In the genomic region with DNA sequence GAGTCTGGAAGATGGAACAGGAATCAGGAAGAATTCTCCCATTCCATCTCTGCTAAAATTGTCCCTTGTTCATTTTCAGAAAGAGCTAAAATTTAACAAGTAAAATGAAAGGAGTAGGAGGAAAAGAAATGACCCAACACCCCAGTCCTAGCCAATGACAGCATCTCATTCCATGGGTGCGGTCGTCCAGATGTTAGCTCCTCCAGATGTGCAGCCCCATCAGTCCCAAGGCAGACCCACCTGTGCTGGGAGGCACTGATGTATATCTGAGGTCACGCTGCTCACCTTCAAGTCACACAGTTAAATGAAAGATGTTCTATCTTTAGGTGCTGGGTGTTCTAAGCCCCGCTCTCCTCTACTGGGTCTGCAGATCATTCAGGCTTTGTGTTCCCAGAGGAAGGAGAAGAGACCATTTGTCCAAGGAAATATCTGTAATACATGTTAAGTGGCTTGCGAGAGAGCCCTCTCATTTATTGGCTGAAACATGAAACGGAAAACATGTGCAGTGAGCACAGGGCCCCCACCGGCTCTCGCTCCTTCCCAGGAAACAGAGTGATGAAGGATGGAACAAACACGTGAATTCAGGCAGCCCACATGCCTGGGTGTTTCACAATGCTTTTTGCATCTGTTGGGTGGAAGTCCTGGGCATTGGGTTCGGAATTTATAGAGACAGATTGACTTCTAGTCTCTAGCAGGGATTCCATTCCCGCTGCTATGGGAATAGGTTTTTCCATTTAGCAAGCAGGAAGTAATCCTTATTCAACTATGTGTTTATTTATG, we compare ENCODE assay signal across 19 cellular contexts.
DNase-seq lines count a peak whose midpoint lies in the region; TF ChIP-seq lines count a peak whose summit lies in the region.
"Had no signal": no experiment of that assay in that cellular context is flagged by ENCODE, and none has a peak within 500 bp of the region (broad histone marks: within the 10 kb centered on the region; RNA-seq: fewer than 3 reads in every experiment).

No MANE protein-coding gene starts in this region.

- no peak for TF ChIP-seq CTCF in fibroblast of villous mesenchyme (IDR thresholded peaks at IDR 0.05; ENCODE audit: insufficient read depth, low read depth, low read length)

- H3K4me3 ChIP-seq in fibroblast of villous mesenchyme (ENCODE audit: low read depth, low read length) = no peak overlapping the region
- H3K4me3 ChIP-seq: coronary artery, SK-N-MC had no signal

- DNase-seq in AG08395 (ENCODE audit: low spot score) (peak; percentile 48), RPMI7951 (ENCODE audit: low read depth) (peak; percentile 17), fibroblast of villous mesenchyme (ENCODE audit: low read depth) (peak; percentile 59), occipital lobe (lab: John Stamatoyannopoulos, UW) (peak; percentile 25), NCI-H345 (lab: John Stamatoyannopoulos, UW) (no peak), NCI-H1930 (lab: John Stamatoyannopoulos, UW) (no peak), hippocampal formation (lab: John Stamatoyannopoulos, UW) (no peak)
- no peak for DNase-seq in activated effector memory CD4-positive, alpha-beta T cell treated with anti-CD3 and anti-CD28 coated beads, Interleukin-2, amount 50 U/mL, for 16 hours
- DNase-seq: activated CD8-positive, alpha-beta T cell treated with anti-CD3 and anti-CD28 coated beads, Interleukin-2, amount 10 ng/mL, durations not matched to agents 7 days and 5 days; activated T-cell treated with anti-CD3 and anti-CD28 coated beads, Interleukin-2, amount 50 U/mL, for 4 hours; CD4-positive, alpha-beta memory T cell; DMS153; H9; NCI-H1694; NCI-H2227 treated with DMSO at 0.1 percent for 48 hours; stimulated activated CD4-positive, alpha-beta T cell treated with anti-CD3 and anti-CD28 coated beads, Interleukin-1b, Interleukin-23, amount 100 ng/mL, for 48 hours; stimulated activated naive CD8-positive, alpha-beta T cell treated with anti-CD3 and anti-CD28 coated beads, Interleukin-15, amount 100 ng/mL, for 72 hours had no signal

Comparison
In these comparisons a context has a peak if more than half of its experiments do, and no peak if none do; other contexts are left out.
1. DNase-seq: peak in AG08395 (single experiment), RPMI7951 (single experiment), fibroblast of villous mesenchyme (single experiment) and occipital lobe (single experiment); none in NCI-H345 (single experiment), NCI-H1930 (0 of 2), hippocampal formation (0 of 2) and activated effector memory CD4-positive, alpha-beta T cell treated with anti-CD3 and anti-CD28 coated beads, Interleukin-2, amount 50 U/mL, for 16 hours (single experiment).